21 cellular contexts compared by ENCODE assay signal in the genomic region with DNA sequence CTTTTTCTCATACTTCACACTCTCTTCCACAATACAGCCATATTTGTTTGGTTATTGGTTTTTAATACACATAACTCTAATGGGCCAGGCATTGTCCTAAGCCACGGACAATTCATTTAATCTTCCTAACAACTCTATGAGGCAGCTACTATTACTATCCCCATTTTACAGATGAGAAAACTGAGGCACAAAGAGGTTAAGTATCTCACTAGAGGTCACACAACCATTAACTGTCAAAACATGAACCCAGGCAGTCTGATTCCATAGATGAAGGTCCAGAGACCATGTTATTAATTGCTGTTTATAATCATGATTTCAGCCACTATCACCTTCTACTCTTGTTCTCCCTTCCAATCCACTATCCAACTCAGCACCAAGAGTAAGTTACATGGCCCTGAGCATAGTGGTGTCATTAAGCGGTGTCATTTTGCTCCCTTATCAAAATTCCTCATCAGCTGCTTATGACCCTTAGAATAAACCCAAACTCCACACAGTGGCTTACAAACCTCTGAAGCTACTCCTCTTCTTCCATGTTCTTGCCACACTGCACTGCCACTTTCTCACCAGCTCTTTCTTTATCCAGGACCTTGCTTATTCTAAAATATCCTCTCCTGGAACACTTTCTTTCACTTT. TPM values are rescaled to one million over a fixed set of nuclear protein-coding genes. Genes with fewer than 3 reads are reported as not detected.
A peak's percentile ranks its signal among the peaks of the same experiment; 100 is the strongest.
DNase-seq lines count a peak whose midpoint lies in the region; ATAC-seq, FAIRE-seq and TF ChIP-seq lines count a peak whose summit lies in the region.
"Had no signal": no experiment of that assay in that cellular context is flagged by ENCODE, and none has a peak within 500 bp of the region (broad histone marks: within the 10 kb centered on the region; RNA-seq: fewer than 3 reads in every experiment).

No MANE protein-coding gene starts in this region.

- TF ChIP-seq POLR2A in HepG2 (IDR thresholded peaks at IDR 0.05; ENCODE audit: insufficient read depth in 1 of 2, low read depth in 2 of 2, low read length in 2 of 2), result no peak
- no peak for TF ChIP-seq POLR2A in right lobe of liver (IDR thresholded peaks at IDR 0.05)
- no peak for TF ChIP-seq POLR2A in esophagus muscularis mucosa (IDR thresholded peaks at IDR 0.05; ENCODE audit: low read depth)

- no peak overlapping the region for H4K8ac ChIP-seq in mesenchymal stem cell (ENCODE audit: low read length)

- H3K4me3 ChIP-seq in HepG2 (replicated peaks in 1 of 3; ENCODE audit: insufficient read depth in 1 of 3, low read depth in 2 of 3, low read length in 3 of 3) (no peak overlapping the region), right lobe of liver (no peak overlapping the region), HEK293 (ENCODE audit: low read depth, low read length) (no peak overlapping the region), esophagus muscularis mucosa (no peak overlapping the region), mesenchymal stem cell (ENCODE audit: insufficient read depth in 1 of 2, low read depth in 1 of 2, low read length in 2 of 2) (no peak overlapping the region)
- H3K4me3 ChIP-seq: A549, GM23248 had no signal

- H2AFZ ChIP-seq in HepG2 (ENCODE audit: low read length) (no peak overlapping the region), mesenchymal stem cell (ENCODE audit: low read depth, low read length) (no peak overlapping the region)
- H2AFZ ChIP-seq: GM23248 had no signal

- H3K14ac ChIP-seq in mesenchymal stem cell (ENCODE audit: low read length in 2 of 2), result no peak overlapping the region

- H3K27ac Mint-ChIP-seq in central memory CD8-positive, alpha-beta T cell (ENCODE audit: low read depth), result peak overlapping the region; percentile 39
- H3K27ac Mint-ChIP-seq: B cell had no signal

- CTCF ChIA-PET in HepG2 (lab: Yijun Ruan, JAX; ENCODE audit: low intra/inter-chr PET ratio, low total read pairs) (no interaction called here), HEK293 (lab: Yijun Ruan, JAX) (interaction anchor here (0.7 to 1.2 kb wide), 4 partner anchors 11 to 113 kb away, joined by 3 to 6 read pairs (median 4); no protein-coding TSS in a partner anchor)

- no TSS peak for BruUV-seq in HepG2 (replicated peaks; lab: Mats Ljungman, UMichigan)

- H2BK15ac ChIP-seq in mesenchymal stem cell (ENCODE audit: low read depth, poor library complexity, severe bottlenecking), result no peak overlapping the region

- peaks cover 5% of the 10 kb centered on the region; the same call in 1 of the 2 replicates for H4K20me1 ChIP-seq in HepG2 (ENCODE audit: insufficient read depth, low read length)

- ATAC-seq in HepG2 (no peak), right lobe of liver (no peak), omental fat pad (ENCODE audit: low FRiP score) (no peak)
- no peak for ATAC-seq in central memory CD8-positive, alpha-beta T cell (replicated peaks; ENCODE audit: extremely low read depth, poor library complexity, severe bottlenecking)
- ATAC-seq: A549, PC-3 had no signal

- H3K18ac ChIP-seq in mesenchymal stem cell (ENCODE audit: low read depth in 1 of 2, low read length in 2 of 2), result no peak overlapping the region

- no peak overlapping the region for H2BK120ac ChIP-seq in mesenchymal stem cell (ENCODE audit: low read depth, low read length)

- no peak overlapping the region for H4K91ac ChIP-seq in mesenchymal stem cell (ENCODE audit: low read length)

- no peak overlapping the region for H3K4me2 ChIP-seq in HepG2 (ENCODE audit: low read depth, low read length)
- no peak overlapping the region for H3K4me2 ChIP-seq in mesenchymal stem cell (ENCODE audit: low read length, poor library complexity, severe bottlenecking)
- H3K4me2 ChIP-seq: A549 had no signal

- H3K27ac ChIP-seq in HepG2 (ENCODE audit: extremely low read length, insufficient read depth, low read length) (no peak overlapping the region), right lobe of liver (no peak overlapping the region), HEK293 (ENCODE audit: extremely low read depth, low read depth, low read length) (no peak overlapping the region), esophagus muscularis mucosa (replicated peaks in 1 of 4) (no peak overlapping the region), mesenchymal stem cell (ENCODE audit: low read length, poor library complexity, severe bottlenecking) (no peak overlapping the region)
- H3K27ac ChIP-seq: A549, GM23248 had no signal

- TF ChIP-seq EP300 in HepG2 (IDR thresholded peaks at IDR 0.05; ENCODE audit: low read depth in 2 of 2, low read length in 2 of 2) (no peak), HepG2 (CRISPR knock-in tag; IDR thresholded peaks at IDR 0.05; ENCODE audit: borderline replicate concordance) (no peak), esophagus muscularis mucosa (IDR thresholded peaks at IDR 0.05) (no peak)

- H3K79me1 ChIP-seq in mesenchymal stem cell (replicated peaks; ENCODE audit: low read length, poor library complexity, severe bottlenecking), result peaks cover 11% of the 10 kb centered on the region

- H3K36me3 ChIP-seq in HepG2 (replicated peaks in 1 of 2; ENCODE audit: control insufficient read depth in 1 of 2, insufficient read depth in 2 of 2, low read length in 2 of 2), result peaks cover 0 to 14% of the 10 kb centered on the region in 2 experiments; a peak in 2 of 5 replicates
- H3K36me3 ChIP-seq in right lobe of liver, result no peaks in the 10 kb centered on the region
- no peaks in the 10 kb centered on the region; a peak in 1 of 3 replicates for H3K36me3 ChIP-seq in HEK293 (ENCODE audit: control insufficient read depth in 2 of 2, insufficient read depth in 1 of 2, low read length in 2 of 2)
- no peaks in the 10 kb centered on the region for H3K36me3 ChIP-seq in esophagus muscularis mucosa
- H3K36me3 ChIP-seq in mesenchymal stem cell (ENCODE audit: control insufficient read depth in 1 of 2, insufficient read depth in 2 of 2, low read depth in 1 of 2, low read length in 2 of 2), result peaks cover 0 to 17% of the 10 kb centered on the region in 2 experiments

- no peak for DNase-seq in HepG2 (ENCODE audit: low spot score)
- DNase-seq in right lobe of liver, result no peak
- no peak for DNase-seq in central memory CD8-positive, alpha-beta T cell (ENCODE audit: low spot score in 2 of 2)
- DNase-seq in esophagus muscularis mucosa (ENCODE audit: extremely low spot score), result no peak
- DNase-seq in mesenchymal stem cell, result no peak
- DNase-seq in omental fat pad (ENCODE audit: low spot score), result no peak
- DNase-seq: DMS153, GM23248, H9, NCI-H1105, NCI-H2081, NCI-H2171, NCI-H446, NCI-H526 treated with DMSO at 0.1 percent for 48 hours, PC-3, Right ventricle myocardium superior had no signal

- no peak overlapping the region for H2BK12ac ChIP-seq in mesenchymal stem cell (ENCODE audit: low read length in 2 of 2)

- no peak for TF ChIP-seq CTCF in HepG2 (CRISPR knock-in tag; IDR thresholded peaks at IDR 0.05)
- no peak for TF ChIP-seq CTCF in right lobe of liver (IDR thresholded peaks at IDR 0.05)
- no peak for TF ChIP-seq CTCF in HEK293 (tag by site-specific recombination; IDR thresholded peaks at IDR 0.05)
- no peak for TF ChIP-seq CTCF in esophagus muscularis mucosa (IDR thresholded peaks at IDR 0.05)
- TF ChIP-seq CTCF in omental fat pad (IDR thresholded peaks at IDR 0.05), result no peak

- H3K4me1 Mint-ChIP-seq in central memory CD8-positive, alpha-beta T cell, result peaks cover 54% of the 10 kb centered on the region

- no peak overlapping the region for H3K9ac ChIP-seq in HepG2 (ENCODE audit: insufficient read depth, low read depth, low read length)
- H3K9ac ChIP-seq in mesenchymal stem cell (ENCODE audit: low read length), result no peak overlapping the region
- H3K9ac ChIP-seq: GM23248 had no signal

- no peak overlapping the region for H2BK5ac ChIP-seq in mesenchymal stem cell (ENCODE audit: low read depth, low read length, poor library complexity, severe bottlenecking)

- no peak overlapping the region for H3K4ac ChIP-seq in mesenchymal stem cell (ENCODE audit: low read depth in 1 of 2, low read length in 2 of 2)

- no peak overlapping the region for H2AK5ac ChIP-seq in mesenchymal stem cell (ENCODE audit: low read length, severe bottlenecking)

- FAIRE-seq in HepG2 (lab: Jason Lieb, UNC), result no peak
- FAIRE-seq: A549, G401.6, GM18507 had no signal

- H3K4me1 ChIP-seq in HepG2 (ENCODE audit: insufficient read depth, low read length) (peaks cover 30% of the 10 kb centered on the region), right lobe of liver (peaks cover 0 to 25% (median 11%) of the 10 kb centered on the region in 4 donors), HEK293 (ENCODE audit: control insufficient read depth, insufficient read depth, low read length) (0 out of 2 replicates have a peak, but pooled peaks cover 2% of the 10 kb centered on the region), esophagus muscularis mucosa (peaks cover 0 to 12% (median 4%) of the 10 kb centered on the region in 4 donors), mesenchymal stem cell (ENCODE audit: control insufficient read depth, insufficient read depth, low read depth, low read length) (peaks cover 2% of the 10 kb centered on the region)
- H3K4me1 ChIP-seq: A549 had no signal

- H3K9me3 ChIP-seq in HepG2 (ENCODE audit: low read length) (no peaks in the 10 kb centered on the region), right lobe of liver (no peaks in the 10 kb centered on the region), HEK293 (ENCODE audit: control insufficient read depth, insufficient read depth, low read depth, low read length) (no peaks in the 10 kb centered on the region), esophagus muscularis mucosa (no peaks in the 10 kb centered on the region), mesenchymal stem cell (ENCODE audit: control insufficient read depth, low read length) (no peaks in the 10 kb centered on the region)
- H3K9me3 ChIP-seq: A549 had no signal

- H3K36me3 Mint-ChIP-seq in central memory CD8-positive, alpha-beta T cell (ENCODE audit: insufficient read depth), result peaks cover 6% of the 10 kb centered on the region

- no peaks in the 10 kb centered on the region for H3K9me3 Mint-ChIP-seq in central memory CD8-positive, alpha-beta T cell
- H3K9me3 Mint-ChIP-seq: H9 had no signal

- intact Hi-C loops in HepG2 (cut with micrococcal nuclease; ENCODE audit: unreplicated experiment) (no loop called here), right lobe of liver (cut with DNase I) (no loop called here), esophagus muscularis mucosa (cut with DNase I) (no loop called here)

- no peak overlapping the region for H3K4me3 Mint-ChIP-seq in central memory CD8-positive, alpha-beta T cell
- H3K4me3 Mint-ChIP-seq: B cell, H9 had no signal

- no peak overlapping the region for H3K23ac ChIP-seq in mesenchymal stem cell (ENCODE audit: low read length in 2 of 2)

- H3K27me3 Mint-ChIP-seq in central memory CD8-positive, alpha-beta T cell, result no peaks in the 10 kb centered on the region
- H3K27me3 Mint-ChIP-seq: B cell had no signal

- POLR2A ChIA-PET in HepG2 (lab: Yijun Ruan, JAX) (no interaction called here), HEK293 (lab: Yijun Ruan, JAX) (no interaction called here)

- WGBS in HepG2 (ENCODE audit: low lambda C conversion rate), result 97% methylated on average over 2 of the region's 2 CpGs
- WGBS in right lobe of liver (ENCODE audit: insufficient coverage, low coverage, low lambda C conversion rate, missing lambda C conversion rate), result 100% methylated on average over 2 of the region's 2 CpGs
- 100% methylated on average over 2 of the region's 2 CpGs for WGBS in esophagus muscularis mucosa
- 92% methylated on average over 2 of the region's 2 CpGs for WGBS in mesenchymal stem cell

- in situ Hi-C loops in HepG2 (cut with HindIII; ENCODE audit: extremely low pct_ligation_motif_present, low pct_unique_long_range_greater_than_20kb), result no loop called here

- peaks cover 50% of the 10 kb centered on the region for H3K79me2 ChIP-seq in HepG2 (ENCODE audit: insufficient read depth, low read length)

- no peak for TF ChIP-seq RAD21 in HepG2 (CRISPR knock-in tag; IDR thresholded peaks at IDR 0.05)

- no peaks in the 10 kb centered on the region for H3K27me3 ChIP-seq in HepG2 (ENCODE audit: control insufficient read depth in 1 of 2, insufficient read depth in 2 of 2, low read length in 2 of 2)
- H3K27me3 ChIP-seq in right lobe of liver, result no peaks in the 10 kb centered on the region
- no peaks in the 10 kb centered on the region for H3K27me3 ChIP-seq in esophagus muscularis mucosa
- H3K27me3 ChIP-seq in mesenchymal stem cell (ENCODE audit: control insufficient read depth in 1 of 2, insufficient read depth in 1 of 2, low read length in 2 of 2), result no peaks in the 10 kb centered on the region

RNA-seq across cellular contexts. Expression of a gene that starts 22.7 kb away (rescaled TPM):
- total RNA-seq in HepG2 (2016; rRNA removed; fragmentation: Illumina TruSeq; extraction: Trizol) (64.0 and 82.9 TPM in 2 replicates), right lobe of liver (10 to 100 TPM; 49.2 to 62.2 (median 51.8) TPM), esophagus muscularis mucosa (100 to 1,000 TPM in 2 of 4 donors, 10 to 100 TPM in 2; 84.3 to 118 (median 107) TPM), omental fat pad (100 to 1,000 TPM in 2 of 4 donors, 10 to 100 TPM in 2; 83.9 to 123 (median 99.1) TPM)
- 7.8 and 9.3 TPM in 2 replicates for total RNA-seq in HepG2 (2016; cell fraction: cytosol; rRNA removed; fragmentation: Illumina TruSeq; extraction: Trizol; ENCODE audit: low read depth)
- total RNA-seq in HepG2 (2016; cell fraction: insoluble cytoplasmic fraction; rRNA removed; fragmentation: Illumina TruSeq; extraction: Trizol), result 63.2 and 76.8 TPM in 2 replicates
- total RNA-seq in HepG2 (2016; cell fraction: membrane; rRNA removed; fragmentation: Illumina TruSeq; extraction: Trizol), result 19.7 and 23.3 TPM in 2 replicates
- total RNA-seq in HepG2 (2016; cell fraction: nucleus; rRNA removed; fragmentation: Illumina TruSeq; extraction: Trizol), result 55.0 and 63.4 TPM in 2 replicates
- 104 and 119 TPM in 2 replicates for polyA plus RNA-seq in HepG2 (2011; rRNA removed)
- polyA plus RNA-seq in HepG2 (2011; cell fraction: cytosol; rRNA removed), result 86.7 and 91.6 TPM in 2 replicates
- polyA plus RNA-seq in HepG2 (2011; cell fraction: nucleus; rRNA removed), result 138 and 160 TPM in 2 replicates
- 44.7 and 46.4 TPM in 2 replicates for polyA plus RNA-seq in HepG2 (2012)
- 2.5 and 3.0 TPM in 2 replicates for polyA plus RNA-seq in HepG2 (2016; cell fraction: cytosol; fragmentation: Illumina TruSeq; extraction: Trizol; ENCODE audit: low read depth)
- polyA plus RNA-seq in HepG2 (2016; cell fraction: insoluble cytoplasmic fraction; fragmentation: Illumina TruSeq; extraction: Trizol; ENCODE audit: low read depth), result 70.7 and 71.6 TPM in 2 replicates
- polyA plus RNA-seq in HepG2 (2016; cell fraction: membrane; fragmentation: Illumina TruSeq; extraction: Trizol; ENCODE audit: low read depth), result 8.3 and 8.8 TPM in 2 replicates
- polyA plus RNA-seq in HepG2 (2016; cell fraction: nucleus; fragmentation: Illumina TruSeq; extraction: Trizol; ENCODE audit: insufficient read depth, low read depth), result 88.3 and 90.6 TPM in 2 replicates
- polyA minus RNA-seq in HepG2 (2011; rRNA and poly(A)+ RNA removed; ENCODE audit: low replicate concordance), result 263 and 323 TPM in 2 replicates
- 52.7 and 54.0 TPM in 2 replicates for polyA minus RNA-seq in HepG2 (2011; cell fraction: cytosol; rRNA and poly(A)+ RNA removed)
- polyA minus RNA-seq in HepG2 (2011; cell fraction: nucleus; rRNA and poly(A)+ RNA removed), result 71.2 and 76.1 TPM in 2 replicates
- 61.1 TPM for polyA plus RNA-seq in mesenchymal stem cell (2013, experiment 1 of 2)
- 61.0 TPM for polyA plus RNA-seq in mesenchymal stem cell (2013, experiment 2 of 2)
